In the genomic region with DNA sequence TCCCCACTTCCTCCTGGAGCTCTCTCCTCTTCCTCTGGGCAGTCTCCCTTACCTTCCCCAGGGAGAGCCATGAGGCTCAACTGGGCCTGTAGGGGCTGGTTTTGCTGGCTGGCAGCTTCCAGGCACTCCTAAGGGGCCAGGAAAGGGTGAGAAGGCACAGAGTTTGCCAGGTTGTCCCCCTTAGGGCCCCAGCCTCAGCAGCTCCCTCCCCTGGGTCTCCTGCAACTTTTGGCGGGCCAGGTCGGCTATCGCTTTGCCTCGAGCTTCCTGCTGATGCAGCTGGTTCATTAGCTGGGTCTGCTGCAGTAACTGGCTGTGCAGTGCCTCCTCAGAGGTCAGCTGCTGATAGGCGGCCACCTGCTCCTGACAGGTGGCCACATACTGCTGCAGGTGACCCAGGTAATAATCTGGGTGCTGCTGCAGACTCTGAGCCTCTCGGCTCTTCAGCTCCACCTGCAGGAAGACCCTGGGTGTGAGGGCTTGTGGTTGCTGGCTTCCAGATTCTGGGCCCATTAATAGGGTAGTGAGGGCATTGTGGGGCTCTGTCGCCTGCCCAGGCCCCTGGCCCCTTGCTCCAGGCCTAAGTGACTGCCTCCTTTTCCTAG, we compare ENCODE assay signal across 11 cellular contexts. TPM values are rescaled to one million over a fixed set of nuclear protein-coding genes. Genes with fewer than 3 reads are reported as not detected.
DNase-seq lines count a peak whose midpoint lies in the region; ATAC-seq, FAIRE-seq and TF ChIP-seq lines count a peak whose summit lies in the region.
"Had no signal": no experiment of that assay in that cellular context is flagged by ENCODE, and none has a peak within 500 bp of the region (broad histone marks: within the 10 kb centered on the region; RNA-seq: fewer than 3 reads in every experiment).

No MANE protein-coding gene starts in this region.

- H3K4me1 ChIP-seq in smooth muscle cell (ENCODE audit: low read depth) = no peaks in the 10 kb centered on the region
- no peaks in the 10 kb centered on the region for H3K4me1 ChIP-seq in thyroid gland
- H3K4me1 ChIP-seq: parathyroid adenoma, Peyer's patch had no signal

- FAIRE-seq in GM19239 (lab: Jason Lieb, UNC) = no peak

- TF ChIP-seq POLR2A in thyroid gland (IDR thresholded peaks at IDR 0.05) = no peak

- H3K9me3 ChIP-seq in smooth muscle cell (replicated peaks; ENCODE audit: low read depth) (no peaks in the 10 kb centered on the region), thyroid gland (no peaks in the 10 kb centered on the region)
- H3K9me3 ChIP-seq: Peyer's patch had no signal

- H3F3A ChIP-seq in smooth muscle cell (ENCODE audit: low read depth) = no peaks in the 10 kb centered on the region

- DNase-seq in DMS53 treated with DMSO at 0.1 percent for 48 hours (lab: John Stamatoyannopoulos, UW; ENCODE audit: unreplicated experiment) (peak; percentile 80), NCI-H146 (lab: John Stamatoyannopoulos, UW) (peak; percentile 86), choroid plexus epithelial cell (ENCODE audit: low read depth) (peak; percentile 9), GM19239 (ENCODE audit: insufficient read length, low spot score) (no peak), smooth muscle cell (lab: John Stamatoyannopoulos, UW; ENCODE audit: unreplicated experiment) (no peak), thyroid gland (no peak)
- DNase-seq: DMS79 treated with DMSO at 0.1 percent for 48 hours had no signal

- H3K9ac ChIP-seq in smooth muscle cell (ENCODE audit: low read depth) = no peak overlapping the region
- H3K9ac ChIP-seq: parathyroid adenoma had no signal

- H3K79me2 ChIP-seq in smooth muscle cell (ENCODE audit: low read depth) = no peaks in the 10 kb centered on the region
- H3K79me2 ChIP-seq: parathyroid adenoma had no signal

- TF ChIP-seq CTCF in 22Rv1 (IDR thresholded peaks at IDR 0.05) = peak; percentile 24; the same call in 1 of the 2 replicates
- peak; percentile 50 for TF ChIP-seq CTCF in choroid plexus epithelial cell (conservative IDR thresholded peaks at IDR 0.05; ENCODE audit: low read depth, low read length)
- no peak for TF ChIP-seq CTCF in smooth muscle cell (IDR thresholded peaks at IDR 0.05; ENCODE audit: borderline replicate concordance, insufficient read depth, poor library complexity, severe bottlenecking)
- no peak for TF ChIP-seq CTCF in thyroid gland (IDR thresholded peaks at IDR 0.05)

- no peak overlapping the region for H2AFZ ChIP-seq in smooth muscle cell (ENCODE audit: low read depth)
- H2AFZ ChIP-seq: parathyroid adenoma had no signal

- no peak overlapping the region for H3K4me2 ChIP-seq in smooth muscle cell

- H3K27me3 ChIP-seq in smooth muscle cell (ENCODE audit: low read depth) (no peaks in the 10 kb centered on the region), thyroid gland (no peaks in the 10 kb centered on the region)
- H3K27me3 ChIP-seq: Peyer's patch had no signal

- H3K4me3 ChIP-seq in choroid plexus epithelial cell (ENCODE audit: low read depth, low read length) = no peak overlapping the region
- no peak overlapping the region for H3K4me3 ChIP-seq in smooth muscle cell
- no peak overlapping the region for H3K4me3 ChIP-seq in thyroid gland (replicated peaks in 1 of 3)
- H3K4me3 ChIP-seq: Peyer's patch had no signal

- H4K20me1 ChIP-seq in smooth muscle cell (ENCODE audit: low read depth) = no peaks in the 10 kb centered on the region

- H3K36me3 ChIP-seq in smooth muscle cell (ENCODE audit: low read depth) = no peaks in the 10 kb centered on the region
- no peaks in the 10 kb centered on the region for H3K36me3 ChIP-seq in thyroid gland
- H3K36me3 ChIP-seq: Peyer's patch had no signal

- H3K27ac ChIP-seq in 22Rv1 = no peak overlapping the region
- no peak overlapping the region for H3K27ac ChIP-seq in smooth muscle cell (ENCODE audit: low read depth)
- H3K27ac ChIP-seq in thyroid gland = no peak overlapping the region
- H3K27ac ChIP-seq: parathyroid adenoma, Peyer's patch had no signal

- intact Hi-C loops in thyroid gland (cut with DNase I) = no loop called here

- WGBS in smooth muscle cell (ENCODE audit: low lambda C conversion rate) = 62% methylated on average over 7 of the region's 7 CpGs
- WGBS in thyroid gland, 2 donors = 58 to 71% methylated on average over 2 to 5 of the region's 7 CpGs

- no peak for ATAC-seq in GM21737 (IDR thresholded peaks at IDR 0.05; ENCODE audit: unreplicated experiment)

RNA-seq across cellular contexts. Expression of a gene that starts 29.7 kb away (rescaled TPM):
- not detected in 2 replicates for total RNA-seq in smooth muscle cell
- not detected in 2 replicates for polyA plus RNA-seq in smooth muscle cell
- total RNA-seq in thyroid gland = not detected
- total RNA-seq: Peyer's patch had no signal

RNA-seq across cellular contexts. Expression of a gene that starts 38.4 kb away (rescaled TPM):
- total RNA-seq in smooth muscle cell (not detected in 2 replicates), thyroid gland (not detected)
- not detected in 2 replicates for polyA plus RNA-seq in smooth muscle cell
- total RNA-seq: Peyer's patch had no signal

RNA-seq across cellular contexts. Expression of a gene that starts 49.3 kb away (rescaled TPM):
- 23.0 and 86.7 TPM in 2 replicates for total RNA-seq in smooth muscle cell
- 20.0 and 22.8 TPM in 2 replicates for polyA plus RNA-seq in smooth muscle cell
- total RNA-seq in thyroid gland = 10 to 100 TPM; 22.8 to 58.6 (median 26.6) TPM

Comparison
In these comparisons a context has a peak if more than half of its experiments do, and no peak if none do; other contexts are left out.
1. CTCF ChIP-seq: peak in 22Rv1 (single experiment) and choroid plexus epithelial cell (single experiment); none in smooth muscle cell (single experiment) and thyroid gland (0 of 6).
2. DNase-seq: peak in DMS53 treated with DMSO at 0.1 percent for 48 hours (single experiment), NCI-H146 (single experiment) and choroid plexus epithelial cell (single experiment); none in GM19239 (single experiment), smooth muscle cell (single experiment) and thyroid gland (0 of 2).